20 cellular contexts compared by ENCODE assay signal in genomic region chr14:34111933-34112332, GRCh38.
DNase-seq lines count a peak whose midpoint lies in the region; ATAC-seq, FAIRE-seq and TF ChIP-seq lines count a peak whose summit lies in the region.
"Had no signal": no experiment of that assay in that cellular context is flagged by ENCODE, and none has a peak within 500 bp of the region (broad histone marks: within the 10 kb centered on the region; RNA-seq: fewer than 3 reads in every experiment).

No MANE protein-coding gene starts in this region.

- H3K4me1 ChIP-seq in H1 (replicated peaks in 1 of 4; ENCODE audit: control insufficient read depth in 3 of 4, insufficient read depth in 4 of 4, low read length in 3 of 4) (no peaks in the 10 kb centered on the region), body of pancreas (peaks cover 15% of the 10 kb centered on the region)
- H3K4me1 ChIP-seq: BLaER1, lower lobe of right lung, parathyroid adenoma, vagina had no signal

- peak; percentile 13 for FAIRE-seq in H1 (lab: Jason Lieb, UNC)

- POLR2A ChIA-PET in H1 (lab: Charles Lee; ENCODE audit: partially characterized antibody) = no interaction called here

- 77% methylated on average over 3 of the region's 3 CpGs; no CpG with 5 or more reads in 1 of the 2 experiments for WGBS in H1 (ENCODE audit: extremely low coverage in 1 of 2, insufficient coverage in 1 of 2, insufficient read length in 1 of 2, insufficient replicate concordance in 2 of 2, low coverage in 1 of 2, low lambda C conversion rate in 2 of 2, missing lambda C conversion rate in 1 of 2), 2 experiments
- WGBS in body of pancreas, 2 donors = 88 to 97% methylated on average over 3 of the region's 3 CpGs

- H3K27me3 ChIP-seq in H1 (replicated peaks in 1 of 4; ENCODE audit: control insufficient read depth in 3 of 4, extremely low read depth in 1 of 4, insufficient read depth in 3 of 4, low read length in 3 of 4) (no peaks in the 10 kb centered on the region), body of pancreas (no peaks in the 10 kb centered on the region)
- H3K27me3 ChIP-seq: BLaER1, vagina had no signal

- H3K9me3 Mint-ChIP-seq in progenitor cell of endocrine pancreas (ENCODE audit: low read depth) = peaks cover 6% of the 10 kb centered on the region

- no peak overlapping the region for H2AFZ ChIP-seq in H1 (ENCODE audit: low read length)
- H2AFZ ChIP-seq: parathyroid adenoma had no signal

- no peak overlapping the region for H2AK5ac ChIP-seq in H1 (ENCODE audit: low read depth, low read length)

- H3K27ac Mint-ChIP-seq in progenitor cell of endocrine pancreas = peak overlapping the region; percentile 16
- H3K27ac Mint-ChIP-seq: immature natural killer cell, naive B cell had no signal

- H3K79me2 ChIP-seq in H1 (ENCODE audit: control insufficient read depth in 1 of 2, insufficient read depth in 2 of 2, low read length in 2 of 2) = no peaks in the 10 kb centered on the region
- H3K79me2 ChIP-seq: parathyroid adenoma had no signal

- H4K91ac ChIP-seq in H1 (replicated peaks; ENCODE audit: insufficient read length, low read length) = no peak overlapping the region

- no peak overlapping the region for H4K5ac ChIP-seq in H1 (ENCODE audit: insufficient read length, low read depth, low read length)

- ATAC-seq in GM18867 (IDR thresholded peaks at IDR 0.05; ENCODE audit: unreplicated experiment) = no peak
- ATAC-seq in body of pancreas = no peak
- ATAC-seq: lower lobe of right lung had no signal

- no peak overlapping the region for H2BK5ac ChIP-seq in H1 (ENCODE audit: low read depth, low read length)

- H3K4ac ChIP-seq in H1 (replicated peaks; ENCODE audit: insufficient read length, low read depth, low read length) = no peak overlapping the region

- H2BK15ac ChIP-seq in H1 (ENCODE audit: low read length) = no peak overlapping the region

- H2BK12ac ChIP-seq in H1 (ENCODE audit: low read depth, low read length) = no peak overlapping the region

- H3K36me3 Mint-ChIP-seq in progenitor cell of endocrine pancreas (ENCODE audit: insufficient read depth) = peaks cover 2% of the 10 kb centered on the region
- H3K36me3 Mint-ChIP-seq: immature natural killer cell, naive B cell had no signal

- H2BK20ac ChIP-seq in H1 (ENCODE audit: low read length) = no peak overlapping the region

- H3K18ac ChIP-seq in H1 (ENCODE audit: extremely low read depth, low read length) = no peak overlapping the region

- H3K23ac ChIP-seq in H1 (ENCODE audit: insufficient read length) = no peak overlapping the region

- TF ChIP-seq POLR2A in H1 (IDR thresholded peaks at IDR 0.05; ENCODE audit: control extremely low read depth in 1 of 2, low read depth in 2 of 2, low read length in 2 of 2) = no peak
- TF ChIP-seq POLR2A in body of pancreas (IDR thresholded peaks at IDR 0.05) = no peak

- H4K8ac ChIP-seq in H1 (ENCODE audit: extremely low read depth, insufficient read depth, low read length) = no peak overlapping the region

- no peaks in the 10 kb centered on the region for H4K20me1 ChIP-seq in H1 (replicated peaks in 1 of 2; ENCODE audit: control insufficient read depth in 1 of 2, insufficient read depth in 2 of 2, low read length in 2 of 2)
- H4K20me1 ChIP-seq: BLaER1 had no signal

- CTCF ChIA-PET in H1 (lab: Charles Lee; ENCODE audit: partially characterized antibody) = interaction anchor here (0.6 to 3.8 kb wide), 3 partner anchors 15 to 211 kb away, joined by 3 to 24 read pairs (median 3); no protein-coding TSS in a partner anchor

- H3K79me1 ChIP-seq in H1 (ENCODE audit: low read depth, low read length) = no peaks in the 10 kb centered on the region

- H3K4me3 ChIP-seq in H1 (ENCODE audit: extremely low read depth in 1 of 4, insufficient read depth in 2 of 4, low read depth in 3 of 4, low read length in 4 of 4) = no peak overlapping the region
- H3K4me3 ChIP-seq in body of pancreas = no peak overlapping the region
- H3K4me3 ChIP-seq: BLaER1, lower lobe of right lung, skin epidermis, vagina had no signal

- no peaks in the 10 kb centered on the region for H3K36me3 ChIP-seq in H1 (ENCODE audit: control insufficient read depth in 2 of 4, insufficient read depth in 4 of 4, low read length in 3 of 4)
- no peaks in the 10 kb centered on the region for H3K36me3 ChIP-seq in body of pancreas (replicated peaks in 1 of 2; ENCODE audit: insufficient read depth in 1 of 2, low read depth in 2 of 2)
- H3K36me3 ChIP-seq: BLaER1, lower lobe of right lung, vagina had no signal

- TF ChIP-seq CTCF in GM12872 (IDR thresholded peaks at IDR 0.05; ENCODE audit: insufficient read depth, low read depth, low read length) (0 out of 3 replicates have a peak, but pooled peaks have one; percentile 17), H1 (IDR thresholded peaks at IDR 0.05; ENCODE audit: control extremely low read depth in 1 of 3, insufficient read depth in 1 of 3, low read depth in 1 of 3, low read length in 3 of 3) (peak in 1 of 3 experiments; percentile 29; a peak in 2 of 4 replicates), progenitor cell of endocrine pancreas (IDR thresholded peaks at IDR 0.05; ENCODE audit: unreplicated experiment) (peak; percentile 40), body of pancreas (IDR thresholded peaks at IDR 0.05) (peak in 1 of 7 experiments; percentile 6)

- H3K27me3 Mint-ChIP-seq in progenitor cell of endocrine pancreas = peaks cover 7% of the 10 kb centered on the region

- H3K56ac ChIP-seq in H1 (replicated peaks; ENCODE audit: insufficient read length, low read depth, low read length) = no peak overlapping the region

- intact Hi-C loops in body of pancreas (cut with DNase I) = no loop called here

- no peak for TF ChIP-seq EP300 in H1 (IDR thresholded peaks at IDR 0.05; ENCODE audit: borderline replicate concordance in 1 of 2, low read depth in 2 of 2, low read length in 2 of 2)

- no peak overlapping the region for H3K4me3 Mint-ChIP-seq in progenitor cell of endocrine pancreas (ENCODE audit: low read depth)
- H3K4me3 Mint-ChIP-seq: immature natural killer cell, naive B cell had no signal

- H3K4me1 Mint-ChIP-seq in progenitor cell of endocrine pancreas (ENCODE audit: low read depth) = peaks cover 21% of the 10 kb centered on the region
- H3K4me1 Mint-ChIP-seq: immature natural killer cell, naive B cell had no signal

- no peak overlapping the region for H2BK120ac ChIP-seq in H1 (replicated peaks; ENCODE audit: low read depth, low read length)

- peak; percentile 19 to 26; a peak in 2 of 4 replicates for TF ChIP-seq RAD21 in H1 (IDR thresholded peaks at IDR 0.05 in 1 of 2, conservative IDR thresholded peaks at IDR 0.05 in 1 of 2; ENCODE audit: low read depth in 2 of 2, low read length in 2 of 2)

- DNase-seq in NCI-H524 treated with DMSO at 0.1 percent for 48 hours (lab: John Stamatoyannopoulos, UW) (peak; percentile 71), H1 (ENCODE audit: low read depth in 1 of 2, low spot score in 2 of 2) (no peak), progenitor cell of endocrine pancreas (ENCODE audit: low spot score, unreplicated experiment) (no peak), NCI-H1048 (lab: John Stamatoyannopoulos, UW) (no peak), body of pancreas (no peak)
- DNase-seq: activated CD4-positive, alpha-beta T cell treated with anti-CD3 and anti-CD28 coated beads for 4 hours; head of caudate nucleus; immature natural killer cell; IMR-90; lower lobe of right lung; MM.1S; naive B cell; NCI-H1930; stimulated activated CD4-positive, alpha-beta T cell treated with anti-CD3 and anti-CD28 coated beads, Interleukin-4, amount 100 ng/mL, for 4 hours had no signal

- H3K9ac ChIP-seq in H1 (replicated peaks in 1 of 4; ENCODE audit: extremely low read depth in 1 of 4, low read depth in 3 of 4, low read length in 3 of 4) = no peak overlapping the region
- H3K9ac ChIP-seq: BLaER1, parathyroid adenoma had no signal

- no peak overlapping the region for H3K14ac ChIP-seq in H1 (ENCODE audit: insufficient read length)

- no peak overlapping the region for H3K4me2 ChIP-seq in H1 (ENCODE audit: insufficient read depth in 1 of 2, low read depth in 2 of 2, low read length in 2 of 2)
- H3K4me2 ChIP-seq: BLaER1 had no signal

- no peaks in the 10 kb centered on the region for H3K9me3 ChIP-seq in H1 (ENCODE audit: insufficient read depth in 2 of 2, low read depth in 1 of 2, low read length in 1 of 2)
- no peaks in the 10 kb centered on the region for H3K9me3 ChIP-seq in body of pancreas
- H3K9me3 ChIP-seq: vagina had no signal

- no peaks in the 10 kb centered on the region for H3K23me2 ChIP-seq in H1 (ENCODE audit: low read depth, low read length)

- H3K27ac ChIP-seq in H1 (ENCODE audit: low read depth, low read length) (no peak overlapping the region), body of pancreas (no peak overlapping the region)
- H3K27ac ChIP-seq: BLaER1, lower lobe of right lung, parathyroid adenoma, vagina had no signal

TF ChIP-seq in H1, 55 proteins besides CTCF, POLR2A, EP300 and RAD21 (continues in another document):
- TF ChIP-seq CBX5 (IDR thresholded peaks at IDR 0.05; ENCODE audit: low read depth, low read length) = no peak
- no peak for TF ChIP-seq POLR2AphosphoS5 (IDR thresholded peaks at IDR 0.05; ENCODE audit: low read depth, low read length)
- TF ChIP-seq RBBP5 (IDR thresholded peaks at IDR 0.05; ENCODE audit: borderline replicate concordance, low read depth, low read length) = no peak
- no peak for TF ChIP-seq SRF (IDR thresholded peaks at IDR 0.05; ENCODE audit: low read depth, low read length)
- TF ChIP-seq BCL11A (IDR thresholded peaks at IDR 0.05; ENCODE audit: low read depth in 2 of 2, low read length in 2 of 2) = no peak
- no peak for TF ChIP-seq JUND (IDR thresholded peaks at IDR 0.05; ENCODE audit: low read length)
- TF ChIP-seq BRCA1 (IDR thresholded peaks at IDR 0.05; ENCODE audit: low read depth, low read length) = no peak
- TF ChIP-seq ATF3 (IDR thresholded peaks at IDR 0.05; ENCODE audit: insufficient read depth, low read depth, low read length) = no peak
- no peak for TF ChIP-seq JUN (IDR thresholded peaks at IDR 0.05; ENCODE audit: low read depth, low read length)
- TF ChIP-seq CHD1 (IDR thresholded peaks at IDR 0.05; ENCODE audit: low read depth, low read length) = no peak
- no peak for TF ChIP-seq MAX (IDR thresholded peaks at IDR 0.05)
